1 cellular context compared by ENCODE assay signal in the genomic region with DNA sequence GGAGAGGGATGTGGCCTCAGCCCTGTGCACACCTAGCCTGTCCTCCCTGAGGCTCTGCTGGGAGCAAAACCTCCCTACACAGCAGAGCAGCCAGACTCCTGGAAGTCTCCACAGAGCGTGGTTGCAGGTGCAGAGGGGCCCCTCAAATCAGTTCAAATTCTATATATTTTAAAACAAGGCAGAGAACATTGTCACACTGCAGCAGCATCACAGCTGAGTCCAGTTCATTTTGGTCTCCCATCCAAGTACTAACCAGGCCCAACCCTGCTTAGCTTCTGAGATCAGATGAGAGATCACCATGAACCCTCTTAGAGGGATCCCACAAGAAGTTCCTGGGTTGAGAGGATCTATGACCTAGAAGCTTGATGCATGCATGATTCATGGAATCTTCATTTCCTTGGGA.
TF ChIP-seq lines count a peak whose summit lies in the region.

No MANE protein-coding gene starts in this region.

TF ChIP-seq in HCT116, 20 proteins besides CTCF, POLR2A, EP300 and RAD21:
- no peak for TF ChIP-seq SRF (IDR thresholded peaks at IDR 0.05; ENCODE audit: low read depth)
- TF ChIP-seq, protein P1, sequence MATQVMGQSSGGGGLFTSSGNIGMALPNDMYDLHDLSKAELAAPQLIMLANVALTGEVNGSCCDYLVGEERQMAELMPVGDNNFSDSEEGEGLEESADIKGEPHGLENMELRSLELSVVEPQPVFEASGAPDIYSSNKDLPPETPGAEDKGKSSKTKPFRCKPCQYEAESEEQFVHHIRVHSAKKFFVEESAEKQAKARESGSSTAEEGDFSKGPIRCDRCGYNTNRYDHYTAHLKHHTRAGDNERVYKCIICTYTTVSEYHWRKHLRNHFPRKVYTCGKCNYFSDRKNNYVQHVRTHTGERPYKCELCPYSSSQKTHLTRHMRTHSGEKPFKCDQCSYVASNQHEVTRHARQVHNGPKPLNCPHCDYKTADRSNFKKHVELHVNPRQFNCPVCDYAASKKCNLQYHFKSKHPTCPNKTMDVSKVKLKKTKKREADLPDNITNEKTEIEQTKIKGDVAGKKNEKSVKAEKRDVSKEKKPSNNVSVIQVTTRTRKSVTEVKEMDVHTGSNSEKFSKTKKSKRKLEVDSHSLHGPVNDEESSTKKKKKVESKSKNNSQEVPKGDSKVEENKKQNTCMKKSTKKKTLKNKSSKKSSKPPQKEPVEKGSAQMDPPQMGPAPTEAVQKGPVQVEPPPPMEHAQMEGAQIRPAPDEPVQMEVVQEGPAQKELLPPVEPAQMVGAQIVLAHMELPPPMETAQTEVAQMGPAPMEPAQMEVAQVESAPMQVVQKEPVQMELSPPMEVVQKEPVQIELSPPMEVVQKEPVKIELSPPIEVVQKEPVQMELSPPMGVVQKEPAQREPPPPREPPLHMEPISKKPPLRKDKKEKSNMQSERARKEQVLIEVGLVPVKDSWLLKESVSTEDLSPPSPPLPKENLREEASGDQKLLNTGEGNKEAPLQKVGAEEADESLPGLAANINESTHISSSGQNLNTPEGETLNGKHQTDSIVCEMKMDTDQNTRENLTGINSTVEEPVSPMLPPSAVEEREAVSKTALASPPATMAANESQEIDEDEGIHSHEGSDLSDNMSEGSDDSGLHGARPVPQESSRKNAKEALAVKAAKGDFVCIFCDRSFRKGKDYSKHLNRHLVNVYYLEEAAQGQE (IDR thresholded peaks at IDR 0.05; ENCODE audit: low read depth) = no peak
- TF ChIP-seq EZH2 (IDR thresholded peaks at IDR 0.05) = no peak
- TF ChIP-seq ZNF274 (IDR thresholded peaks at IDR 0.05; ENCODE audit: low read depth, low read length) = no peak
- TF ChIP-seq, protein P2, sequence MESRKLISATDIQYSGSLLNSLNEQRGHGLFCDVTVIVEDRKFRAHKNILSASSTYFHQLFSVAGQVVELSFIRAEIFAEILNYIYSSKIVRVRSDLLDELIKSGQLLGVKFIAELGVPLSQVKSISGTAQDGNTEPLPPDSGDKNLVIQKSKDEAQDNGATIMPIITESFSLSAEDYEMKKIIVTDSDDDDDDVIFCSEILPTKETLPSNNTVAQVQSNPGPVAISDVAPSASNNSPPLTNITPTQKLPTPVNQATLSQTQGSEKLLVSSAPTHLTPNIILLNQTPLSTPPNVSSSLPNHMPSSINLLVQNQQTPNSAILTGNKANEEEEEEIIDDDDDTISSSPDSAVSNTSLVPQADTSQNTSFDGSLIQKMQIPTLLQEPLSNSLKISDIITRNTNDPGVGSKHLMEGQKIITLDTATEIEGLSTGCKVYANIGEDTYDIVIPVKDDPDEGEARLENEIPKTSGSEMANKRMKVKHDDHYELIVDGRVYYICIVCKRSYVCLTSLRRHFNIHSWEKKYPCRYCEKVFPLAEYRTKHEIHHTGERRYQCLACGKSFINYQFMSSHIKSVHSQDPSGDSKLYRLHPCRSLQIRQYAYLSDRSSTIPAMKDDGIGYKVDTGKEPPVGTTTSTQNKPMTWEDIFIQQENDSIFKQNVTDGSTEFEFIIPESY (IDR thresholded peaks at IDR 0.05; ENCODE audit: extremely low read depth, insufficient replicate concordance, low read length) = no peak
- TF ChIP-seq FOSL1 (IDR thresholded peaks at IDR 0.05; ENCODE audit: low read depth) = no peak
- TF ChIP-seq POLR2AphosphoS5 (IDR thresholded peaks at IDR 0.05; ENCODE audit: low read depth, low read length) = no peak
- TF ChIP-seq ZFX (IDR thresholded peaks at IDR 0.05) = no peak
- TF ChIP-seq, protein P3, sequence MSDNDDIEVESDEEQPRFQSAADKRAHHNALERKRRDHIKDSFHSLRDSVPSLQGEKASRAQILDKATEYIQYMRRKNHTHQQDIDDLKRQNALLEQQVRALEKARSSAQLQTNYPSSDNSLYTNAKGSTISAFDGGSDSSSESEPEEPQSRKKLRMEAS (IDR thresholded peaks at IDR 0.05) = no peak
- no peak for TF ChIP-seq SIN3A (IDR thresholded peaks at IDR 0.05; ENCODE audit: low read depth)
- TF ChIP-seq, protein P4, sequence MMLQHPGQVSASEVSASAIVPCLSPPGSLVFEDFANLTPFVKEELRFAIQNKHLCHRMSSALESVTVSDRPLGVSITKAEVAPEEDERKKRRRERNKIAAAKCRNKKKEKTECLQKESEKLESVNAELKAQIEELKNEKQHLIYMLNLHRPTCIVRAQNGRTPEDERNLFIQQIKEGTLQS (IDR thresholded peaks at IDR 0.05) = no peak
- no peak for TF ChIP-seq SP1 (IDR thresholded peaks at IDR 0.05; ENCODE audit: low read depth)
- no peak for TF ChIP-seq EGR1 (IDR thresholded peaks at IDR 0.05; ENCODE audit: low read depth)
- no peak for TF ChIP-seq CEBPB (IDR thresholded peaks at IDR 0.05; ENCODE audit: low read depth)
- TF ChIP-seq ELF1 (IDR thresholded peaks at IDR 0.05; ENCODE audit: borderline replicate concordance, low read depth) = no peak
- no peak for TF ChIP-seq CBX3 (IDR thresholded peaks at IDR 0.05; ENCODE audit: low read depth)
- no peak for TF ChIP-seq EZH2phosphoT487 (IDR thresholded peaks at IDR 0.05; ENCODE audit: borderline replicate concordance)
- no peak for TF ChIP-seq JUND (IDR thresholded peaks at IDR 0.05)
- no peak for TF ChIP-seq YY1 (IDR thresholded peaks at IDR 0.05; ENCODE audit: extremely low read depth, insufficient replicate concordance, low read depth, low read length)
- no peak for TF ChIP-seq TCF7L2 (IDR thresholded peaks at IDR 0.05; ENCODE audit: borderline replicate concordance, extremely low read depth, insufficient read depth, insufficient read length)
